Comparison of ENCODE assay signal across 8 cellular contexts in the genomic region with DNA sequence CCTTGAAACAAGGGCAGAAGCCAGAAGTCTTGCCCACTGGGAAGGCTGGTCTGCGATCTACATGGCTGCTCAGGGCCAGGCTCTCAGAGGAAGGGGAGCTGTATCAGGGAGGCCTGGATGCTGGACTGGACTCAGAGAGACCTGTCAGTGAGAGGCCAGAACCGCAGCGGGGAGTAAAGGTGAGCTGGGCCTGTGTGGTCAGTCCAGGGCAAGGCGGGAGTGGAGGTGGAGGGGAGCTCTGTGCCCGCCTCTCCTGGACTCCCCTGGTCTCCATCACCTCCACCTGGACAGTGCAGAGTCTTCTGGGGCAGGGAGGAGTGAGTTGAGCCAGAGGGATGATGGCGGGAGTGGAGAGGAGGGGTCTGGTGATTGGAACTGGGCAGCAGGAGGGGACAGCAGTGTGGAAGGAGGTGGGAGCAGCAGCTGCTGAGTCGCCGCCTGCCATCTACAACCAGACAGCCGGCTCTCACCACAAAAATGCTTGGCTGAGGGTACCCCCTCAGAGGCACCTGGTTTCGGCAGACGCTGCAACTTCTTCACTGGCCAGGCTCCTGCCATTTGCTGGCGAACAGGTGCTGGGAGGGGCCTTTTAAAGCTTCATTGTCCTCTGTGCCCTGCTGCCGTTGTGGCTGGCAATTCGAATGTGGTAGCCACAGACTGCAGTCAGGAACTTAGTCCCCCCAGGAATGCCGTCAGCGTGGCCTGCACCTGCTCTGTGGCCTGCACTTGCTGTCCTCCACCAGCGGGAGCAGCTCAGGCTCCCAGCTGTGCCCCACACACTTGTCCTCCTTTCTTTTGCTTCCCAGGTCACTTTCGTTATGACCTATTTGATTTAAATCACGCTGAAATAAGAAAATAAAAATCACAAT. TPM values are rescaled to one million over a fixed set of nuclear protein-coding genes. Genes with fewer than 3 reads are reported as not detected.
DNase-seq lines count a peak whose midpoint lies in the region; ATAC-seq and TF ChIP-seq lines count a peak whose summit lies in the region.

No MANE protein-coding gene starts in this region.

- no peak overlapping the region for H3K4me2 ChIP-seq in parathyroid adenoma (ENCODE audit: low read length)

- ATAC-seq in HG03469 (IDR thresholded peaks at IDR 0.05; ENCODE audit: unreplicated experiment) (no peak), GM21786 (IDR thresholded peaks at IDR 0.05; ENCODE audit: unreplicated experiment) (no peak), HG03045 (IDR thresholded peaks at IDR 0.05; ENCODE audit: unreplicated experiment) (no peak)

- in situ Hi-C loops in G401 (cut with HindIII; ENCODE audit: low sequenced_read_pairs): no loop called here

- TF ChIP-seq EP300 in esophagus muscularis mucosa (IDR thresholded peaks at IDR 0.05): no peak

- intact Hi-C loops in esophagus muscularis mucosa (cut with DNase I): no loop called here

- H3K9ac ChIP-seq in parathyroid adenoma: no peak overlapping the region

- H3K36me3 ChIP-seq in esophagus muscularis mucosa (no peaks in the 10 kb centered on the region), parathyroid adenoma (ENCODE audit: control insufficient read depth, insufficient read depth, low read length) (no peaks in the 10 kb centered on the region)

- H3K4me3 ChIP-seq in esophagus muscularis mucosa (peak overlapping the region; percentile 72 to 83 (median 72)), parathyroid adenoma (ENCODE audit: low read depth, low read length) (no peak overlapping the region)

- peaks cover 35% of the 10 kb centered on the region for H3K79me2 ChIP-seq in parathyroid adenoma

- H3K9me3 ChIP-seq in esophagus muscularis mucosa: no peaks in the 10 kb centered on the region
- no peaks in the 10 kb centered on the region for H3K9me3 ChIP-seq in parathyroid adenoma (ENCODE audit: control insufficient read depth, low read length)

- H3K27me3 ChIP-seq in esophagus muscularis mucosa: no peaks in the 10 kb centered on the region
- H3K27me3 ChIP-seq in parathyroid adenoma (ENCODE audit: control insufficient read depth, insufficient read depth, low read length): no peaks in the 10 kb centered on the region

- TF ChIP-seq POLR2A in esophagus muscularis mucosa (IDR thresholded peaks at IDR 0.05; ENCODE audit: low read depth): no peak

- H2AFZ ChIP-seq in parathyroid adenoma: peak overlapping the region; percentile 76

- H3K27ac ChIP-seq in esophagus muscularis mucosa (replicated peaks in 1 of 4) (peak overlapping the region; percentile 63 to 92 (median 88)), parathyroid adenoma (peak overlapping the region; percentile 74)

- DNase-seq in G401 (ENCODE audit: low spot score) (peak; percentile 61), NCI-H510A treated with DMSO at 0.1 percent for 48 hours (lab: John Stamatoyannopoulos, UW) (peak; percentile 39), esophagus muscularis mucosa (ENCODE audit: extremely low spot score) (no peak), NK-92 (lab: John Stamatoyannopoulos, UW; ENCODE audit: unreplicated experiment) (no peak)

- H3K4me1 ChIP-seq in esophagus muscularis mucosa (peaks cover 67 to 93% (median 91%) of the 10 kb centered on the region in 4 donors), parathyroid adenoma (peaks cover 46% of the 10 kb centered on the region)

- 84% methylated on average over 19 of the region's 19 CpGs for WGBS in esophagus muscularis mucosa

- TF ChIP-seq CTCF in esophagus muscularis mucosa (IDR thresholded peaks at IDR 0.05) (peak in 1 of 3 experiments; percentile 25), parathyroid adenoma (IDR thresholded peaks at IDR 0.05) (peak; percentile 23)

RNA-seq across cellular contexts. Expression of gene RASSF4, which starts 3.5 kb away (rescaled TPM):
- 0.98 and 1.5 TPM in 2 replicates for total RNA-seq in G401 (2014; rRNA removed; shearing (Covaris generic))
- 10 to 100 TPM; 27.6 to 41.5 (median 32.7) TPM for total RNA-seq in esophagus muscularis mucosa

RNA-seq across cellular contexts. Expression of gene DEPP1, which starts 15.5 kb away (rescaled TPM):
- 0.14 and 2.7 TPM in 2 replicates for total RNA-seq in G401 (2014; rRNA removed; shearing (Covaris generic))
- 100 to 1,000 TPM in 2 of 4 donors, 10 to 100 TPM in 2; 32.0 to 413 (median 126) TPM for total RNA-seq in esophagus muscularis mucosa

RNA-seq across cellular contexts. Expression of gene ZNF22, which starts 37.6 kb away (rescaled TPM):
- 10.0 and 13.9 TPM in 2 replicates for total RNA-seq in G401 (2014; rRNA removed; shearing (Covaris generic))
- 10 to 100 TPM; 17.5 to 24.4 (median 19.5) TPM for total RNA-seq in esophagus muscularis mucosa

RNA-seq across cellular contexts. Expression of gene TMEM72, which starts 52.0 kb away (rescaled TPM):
- total RNA-seq in G401 (2014; rRNA removed; shearing (Covaris generic)): not detected in 2 replicates
- not detected for total RNA-seq in esophagus muscularis mucosa

Comparison
In these comparisons a context has a peak if more than half of its experiments do, and no peak if none do; other contexts are left out.
1. DNase-seq: peak in G401 (single experiment) and NCI-H510A treated with DMSO at 0.1 percent for 48 hours (single experiment); none in esophagus muscularis mucosa (single experiment) and NK-92 (single experiment).
2. RNA of gene RASSF4, which starts 3.5 kb away (total RNA-seq): 27.6 to 41.5 TPM in esophagus muscularis mucosa; 0.98 to 1.5 TPM in G401; every median in the first group is over 10 times any median in the second.